13 cellular contexts compared by ENCODE assay signal in genomic region chr9:129068110-129068509, GRCh38. TPM values are rescaled to one million over a fixed set of nuclear protein-coding genes. Genes with fewer than 3 reads are reported as not detected.
DNase-seq lines count a peak whose midpoint lies in the region; ATAC-seq, FAIRE-seq and TF ChIP-seq lines count a peak whose summit lies in the region.
"Had no signal": no experiment of that assay in that cellular context is flagged by ENCODE, and none has a peak within 500 bp of the region (broad histone marks: within the 10 kb centered on the region; RNA-seq: fewer than 3 reads in every experiment).

No MANE protein-coding gene starts in this region.

- peak overlapping the region; percentile 93 for H3K27ac Mint-ChIP-seq in activated naive CD4-positive, alpha-beta T cell treated with anti-CD3 and anti-CD28 coated beads, Interleukin-2, amount 10 ng/mL, durations not matched to agents 7 days and 5 days
- peak overlapping the region; percentile 79 to 98 for H3K27ac Mint-ChIP-seq in activated naive CD4-positive, alpha-beta T cell treated with anti-CD3 and anti-CD28 coated beads, Interleukin-2, amount 50 U/mL, for 72 hours

- TF ChIP-seq POLR2A in spleen (IDR thresholded peaks at IDR 0.05) (no peak), H54 (IDR thresholded peaks at IDR 0.05; ENCODE audit: low read depth, low read length) (no peak)

- DNase-seq in activated naive CD4-positive, alpha-beta T cell treated with anti-CD3 and anti-CD28 coated beads, Interleukin-2, amount 10 ng/mL, durations not matched to agents 7 days and 5 days, result no peak
- no peak for DNase-seq in activated naive CD4-positive, alpha-beta T cell treated with Interleukin-2 at 50 U/mL for 16 hours
- DNase-seq in activated naive CD4-positive, alpha-beta T cell treated with anti-CD3 and anti-CD28 coated beads, Interleukin-2, amount 50 U/mL, for 72 hours (ENCODE audit: low spot score in 2 of 2), result no peak
- DNase-seq in spleen (no peak), OCI-M1 (lab: John Stamatoyannopoulos, UW) (no peak), H54 (ENCODE audit: insufficient read length, low spot score) (no peak)
- DNase-seq: activated CD8-positive, alpha-beta memory T cell treated with anti-CD3 and anti-CD28 coated beads, Interleukin-2, amount 50 U/mL, for 48 hours; aorta; colonic mucosa; kidney glomerular epithelial cell; NCI-H187; NCI-H510A treated with DMSO at 0.1 percent for 48 hours had no signal

- FAIRE-seq in H54 (lab: Jason Lieb, UNC), result no peak

- peaks cover 3 to 53% (median 28%) of the 10 kb centered on the region in 6 donors for H3K4me1 ChIP-seq in spleen
- H3K4me1 ChIP-seq: colonic mucosa had no signal

- no peak for ATAC-seq in activated naive CD4-positive, alpha-beta T cell treated with anti-CD3 and anti-CD28 coated beads, Interleukin-2, amount 50 U/mL, for 72 hours

- intact Hi-C loops in spleen (cut with DNase I; ENCODE audit: low total_unique reads), result no loop called here

- no peak overlapping the region for H3K4me3 Mint-ChIP-seq in activated naive CD4-positive, alpha-beta T cell treated with anti-CD3 and anti-CD28 coated beads, Interleukin-2, amount 10 ng/mL, durations not matched to agents 7 days and 5 days

- H3K9me3 Mint-ChIP-seq in activated naive CD4-positive, alpha-beta T cell treated with anti-CD3 and anti-CD28 coated beads, Interleukin-2, amount 10 ng/mL, durations not matched to agents 7 days and 5 days, result no peaks in the 10 kb centered on the region
- no peaks in the 10 kb centered on the region for H3K9me3 Mint-ChIP-seq in activated naive CD4-positive, alpha-beta T cell treated with anti-CD3 and anti-CD28 coated beads, Interleukin-2, amount 50 U/mL, for 72 hours

- H3K27me3 ChIP-seq in spleen (replicated peaks in 1 of 7), result no peaks in the 10 kb centered on the region
- H3K27me3 ChIP-seq: colonic mucosa, esophagus muscularis mucosa had no signal

- no peaks in the 10 kb centered on the region for H3K27me3 Mint-ChIP-seq in activated naive CD4-positive, alpha-beta T cell treated with anti-CD3 and anti-CD28 coated beads, Interleukin-2, amount 10 ng/mL, durations not matched to agents 7 days and 5 days

- CTCF ChIA-PET in activated naive CD4-positive, alpha-beta T cell treated with anti-CD3 and anti-CD28 coated beads, Interleukin-2, amount 10 ng/mL, durations not matched to agents 7 days and 5 days (lab: Charles Lee), result interaction anchor here (1.5 kb wide), 1 partner anchor 12 kb away, joined by 3 read pairs; no protein-coding TSS in a partner anchor

- no peak overlapping the region for H3K4me3 ChIP-seq in spleen
- H3K4me3 ChIP-seq: colonic mucosa, esophagus muscularis mucosa had no signal

- H3K36me3 ChIP-seq in spleen, result peaks cover 0 to 88% (median 54%) of the 10 kb centered on the region in 6 donors

- peaks cover 37% of the 10 kb centered on the region for H3K4me1 Mint-ChIP-seq in activated naive CD4-positive, alpha-beta T cell treated with anti-CD3 and anti-CD28 coated beads, Interleukin-2, amount 10 ng/mL, durations not matched to agents 7 days and 5 days

- H3K27ac ChIP-seq in spleen, result peak overlapping the region in 7 of 8 donors; percentile 64 to 91 (median 81)
- H3K27ac ChIP-seq: colonic mucosa, esophagus muscularis mucosa had no signal

- no peaks in the 10 kb centered on the region for H3K9me3 ChIP-seq in spleen
- H3K9me3 ChIP-seq: colonic mucosa, esophagus muscularis mucosa had no signal

- peaks cover 25% of the 10 kb centered on the region for H3K36me3 Mint-ChIP-seq in activated naive CD4-positive, alpha-beta T cell treated with anti-CD3 and anti-CD28 coated beads, Interleukin-2, amount 10 ng/mL, durations not matched to agents 7 days and 5 days
- peaks cover 0 to 12% of the 10 kb centered on the region in 2 donors for H3K36me3 Mint-ChIP-seq in activated naive CD4-positive, alpha-beta T cell treated with anti-CD3 and anti-CD28 coated beads, Interleukin-2, amount 50 U/mL, for 72 hours

- WGBS in spleen, 5 donors, result 89 to 96% (median 92%) methylated on average over 13 to 19 of the region's 19 CpGs

- TF ChIP-seq CTCF in spleen (IDR thresholded peaks at IDR 0.05 in 8 of 11, conservative IDR thresholded peaks at IDR 0.05 in 3 of 11), result no peak

RNA-seq across cellular contexts. Expression of gene DOLPP1, which starts 12.8 kb away (rescaled TPM):
- 10 to 100 TPM; 11.6 to 36.1 TPM for total RNA-seq in activated naive CD4-positive, alpha-beta T cell treated with anti-CD3 and anti-CD28 coated beads, Interleukin-2, amount 50 U/mL, for 72 hours
- 10 to 100 TPM in 2 of 7 donors, 1 to 10 TPM in 5; 6.0 to 10.1 (median 9.0) TPM for total RNA-seq in spleen
- 1 to 10 TPM; 4.8 to 8.0 (median 5.1) TPM for polyA plus RNA-seq in spleen

RNA-seq across cellular contexts. Expression of gene MIGA2, which starts 31.7 kb away (rescaled TPM):
- 10 to 100 TPM; 30.4 to 79.3 TPM for total RNA-seq in activated naive CD4-positive, alpha-beta T cell treated with anti-CD3 and anti-CD28 coated beads, Interleukin-2, amount 50 U/mL, for 72 hours
- 10 to 100 TPM; 22.7 to 47.1 (median 34.4) TPM for total RNA-seq in spleen
- polyA plus RNA-seq in spleen, result 10 to 100 TPM; 20.2 to 34.5 (median 30.3) TPM

RNA-seq across cellular contexts. Expression of gene SH3GLB2, which starts 40.0 kb away (rescaled TPM):
- 10 to 100 TPM; 44.1 to 59.9 TPM for total RNA-seq in activated naive CD4-positive, alpha-beta T cell treated with anti-CD3 and anti-CD28 coated beads, Interleukin-2, amount 50 U/mL, for 72 hours
- 10 to 100 TPM; 69.1 to 87.3 (median 75.9) TPM for total RNA-seq in spleen
- polyA plus RNA-seq in spleen, result 100 to 1,000 TPM in 1 of 3 donors, 10 to 100 TPM in 2; 53.3 to 109 (median 77.8) TPM

RNA-seq across cellular contexts. Expression of gene CRAT, which starts 42.5 kb away (rescaled TPM):
- total RNA-seq in activated naive CD4-positive, alpha-beta T cell treated with anti-CD3 and anti-CD28 coated beads, Interleukin-2, amount 50 U/mL, for 72 hours, result 10 to 100 TPM; 14.7 to 35.6 TPM
- total RNA-seq in spleen, result 10 to 100 TPM; 14.9 to 32.3 (median 23.9) TPM
- polyA plus RNA-seq in spleen, result 10 to 100 TPM in 1 of 3 donors, 1 to 10 TPM in 2; 5.7 to 11.8 (median 7.1) TPM

RNA-seq across cellular contexts. Expression of gene PTPA, which starts 43.1 kb away (rescaled TPM):
- total RNA-seq in activated naive CD4-positive, alpha-beta T cell treated with anti-CD3 and anti-CD28 coated beads, Interleukin-2, amount 50 U/mL, for 72 hours, result 100 to 1,000 TPM in 1 of 2 donors, 10 to 100 TPM in 1; 93.1 to 109 TPM
- total RNA-seq in spleen, result 100 to 1,000 TPM in 3 of 7 donors, 10 to 100 TPM in 4; 71.5 to 107 (median 88.9) TPM
- 100 to 1,000 TPM in 1 of 3 donors, 10 to 100 TPM in 2; 38.8 to 104 (median 65.4) TPM for polyA plus RNA-seq in spleen
